8 cellular contexts compared by ENCODE assay signal in the genomic region with DNA sequence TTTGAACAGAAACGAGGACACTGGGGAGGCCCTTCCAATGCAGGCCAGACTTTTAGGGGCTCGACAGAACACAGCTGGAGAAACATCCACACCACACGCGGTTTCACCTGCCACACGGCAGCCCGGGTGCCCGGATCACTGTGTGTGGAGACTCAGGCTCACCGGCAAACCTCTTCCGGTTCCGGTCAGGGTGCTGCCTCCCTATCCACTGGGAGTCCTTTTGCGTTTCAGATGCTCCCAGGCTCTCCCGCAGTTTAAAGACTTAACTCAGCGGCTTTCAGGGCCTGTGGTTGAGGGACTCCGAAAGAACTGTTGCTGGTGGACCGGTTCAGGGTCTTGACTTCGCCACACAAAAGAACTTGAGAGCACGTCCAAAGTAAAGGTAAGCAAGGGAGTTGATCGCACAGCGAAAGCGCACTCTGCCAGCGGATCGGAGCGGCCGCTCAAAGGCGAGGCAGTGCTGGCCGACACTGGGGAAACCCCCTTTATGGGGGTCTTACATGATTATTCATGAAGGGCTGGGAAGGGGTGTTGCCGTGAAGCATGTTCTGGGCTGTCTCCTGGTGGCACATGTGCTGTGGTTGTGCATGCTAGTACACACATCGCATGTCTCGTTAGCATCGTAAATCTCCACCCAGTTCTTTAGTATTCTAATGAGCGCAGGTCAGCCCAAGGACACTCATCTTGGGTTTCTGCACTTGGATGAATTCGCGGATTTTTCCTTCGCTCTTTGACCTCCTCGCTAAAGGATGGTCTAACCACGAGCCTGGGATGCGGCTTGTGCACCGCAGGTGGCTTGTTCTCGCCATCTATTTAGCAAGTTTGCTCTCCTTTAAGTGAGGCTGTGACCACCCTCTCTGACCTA.
A peak's percentile ranks its signal among the peaks of the same experiment; 100 is the strongest.
DNase-seq lines count a peak whose midpoint lies in the region.

No MANE protein-coding gene starts in this region.

- no peaks in the 10 kb centered on the region for H3K9me3 Mint-ChIP-seq in activated naive CD4-positive, alpha-beta T cell treated with anti-CD3 and anti-CD28 coated beads for 36 hours

- peak overlapping the region; percentile 60 for H3K4me3 Mint-ChIP-seq in activated naive CD4-positive, alpha-beta T cell treated with anti-CD3 and anti-CD28 coated beads for 36 hours

- no peaks in the 10 kb centered on the region for H3K27me3 Mint-ChIP-seq in activated naive CD4-positive, alpha-beta T cell treated with anti-CD3 and anti-CD28 coated beads for 36 hours (ENCODE audit: low read depth)

- peak; percentile 56 for DNase-seq in DMS79 treated with DMSO at 0.1 percent for 48 hours (lab: John Stamatoyannopoulos, UW)
- DNase-seq in NCI-H446 (lab: John Stamatoyannopoulos, UW), result peak; percentile 1 to 59
- DNase-seq in activated naive CD4-positive, alpha-beta T cell treated with anti-CD3 and anti-CD28 coated beads for 36 hours, result peak; percentile 40
- DNase-seq in kidney tubule cell (ENCODE audit: low spot score), result peak; percentile 67
- DNase-seq in stimulated activated CD8-positive, alpha-beta memory T cell treated with anti-CD3 and anti-CD28 coated beads, Interleukin-15, amount 100 ng/mL, for 48 hours (ENCODE audit: low read depth in 2 of 2), result peak; percentile 25 to 34
- DNase-seq in NCI-H2171 (lab: John Stamatoyannopoulos, UW), result no peak
- no peak for DNase-seq in NCI-H69 (lab: John Stamatoyannopoulos, UW)
- DNase-seq in NCI-H524 treated with DMSO at 0.1 percent for 48 hours (lab: John Stamatoyannopoulos, UW), result no peak

- H3K27ac Mint-ChIP-seq in activated naive CD4-positive, alpha-beta T cell treated with anti-CD3 and anti-CD28 coated beads for 36 hours, result no peak overlapping the region

- CTCF ChIA-PET in activated naive CD4-positive, alpha-beta T cell treated with anti-CD3 and anti-CD28 coated beads for 36 hours (lab: Charles Lee), result interaction anchor here (0.7 to 1.7 kb wide), 5 partner anchors 11 to 189 kb away, joined by 3 to 5 read pairs (median 3); no protein-coding TSS in a partner anchor

- intact Hi-C loops in activated naive CD4-positive, alpha-beta T cell treated with anti-CD3 and anti-CD28 coated beads for 36 hours (cut with micrococcal nuclease), result no loop called here

- no peaks in the 10 kb centered on the region for H3K36me3 Mint-ChIP-seq in activated naive CD4-positive, alpha-beta T cell treated with anti-CD3 and anti-CD28 coated beads for 36 hours (ENCODE audit: low read depth)

- H3K4me1 Mint-ChIP-seq in activated naive CD4-positive, alpha-beta T cell treated with anti-CD3 and anti-CD28 coated beads for 36 hours (ENCODE audit: low read depth), result peaks cover 6% of the 10 kb centered on the region

Comparison
In these comparisons a context has a peak if more than half of its experiments do, and no peak if none do; other contexts are left out.
1. DNase-seq: peak in DMS79 treated with DMSO at 0.1 percent for 48 hours (single experiment), NCI-H446 (2 of 2), activated naive CD4-positive, alpha-beta T cell treated with anti-CD3 and anti-CD28 coated beads for 36 hours (single experiment), kidney tubule cell (single experiment) and stimulated activated CD8-positive, alpha-beta memory T cell treated with anti-CD3 and anti-CD28 coated beads, Interleukin-15, amount 100 ng/mL, for 48 hours (2 of 2); none in NCI-H2171 (single experiment), NCI-H69 (single experiment) and NCI-H524 treated with DMSO at 0.1 percent for 48 hours (single experiment).